In the genomic region with DNA sequence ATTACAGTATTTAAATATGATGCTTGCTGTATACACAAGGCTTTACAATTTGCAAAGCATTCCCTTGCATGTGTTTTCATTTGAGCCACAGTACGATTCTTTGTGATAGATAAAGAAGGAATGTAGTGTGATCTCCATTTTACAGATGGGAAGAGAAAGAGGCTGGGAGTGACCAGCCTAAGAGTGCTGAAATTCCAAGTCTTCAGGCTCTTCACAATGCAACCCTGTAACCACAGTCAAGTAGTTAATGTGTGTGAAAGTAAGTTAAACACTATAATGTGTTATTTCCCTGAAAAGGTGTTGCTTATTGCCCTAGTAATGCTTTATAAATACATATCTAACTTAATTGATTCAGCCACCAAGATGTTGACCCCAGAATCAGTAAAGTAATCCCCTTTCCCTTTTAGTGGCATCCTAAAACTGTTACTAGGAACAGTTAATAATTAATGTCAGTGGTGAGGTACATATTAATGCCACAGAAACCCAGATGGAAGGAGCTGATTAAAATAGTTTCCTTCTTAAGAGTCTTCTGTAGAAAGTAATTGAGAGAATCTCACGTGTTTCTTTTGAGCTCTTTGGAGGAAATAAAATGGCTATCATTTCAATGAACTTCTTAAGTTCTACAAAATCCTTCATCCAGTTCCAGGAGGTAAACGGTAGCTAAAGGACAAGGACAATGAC, we compare ENCODE assay signal across 21 cellular contexts.
DNase-seq lines count a peak whose midpoint lies in the region; ATAC-seq, FAIRE-seq and TF ChIP-seq lines count a peak whose summit lies in the region.
"Had no signal": no experiment of that assay in that cellular context is flagged by ENCODE, and none has a peak within 500 bp of the region (broad histone marks: within the 10 kb centered on the region; RNA-seq: fewer than 3 reads in every experiment).

No MANE protein-coding gene starts in this region.

- TF ChIP-seq EP300 in transverse colon (IDR thresholded peaks at IDR 0.05; ENCODE audit: low read depth): no peak

- FAIRE-seq in GM19239 (lab: Jason Lieb, UNC): peak; percentile 68
- peak; percentile 55 for FAIRE-seq in RCC 7860 (lab: Jason Lieb, UNC)
- FAIRE-seq in GM12891 (lab: Jason Lieb, UNC): no peak
- FAIRE-seq: D721Med, K562 had no signal

- ATAC-seq in left ventricle myocardium superior: no peak
- ATAC-seq: K562, PC-3 had no signal

- no peaks in the 10 kb centered on the region for H3K27me3 ChIP-seq in transverse colon
- H3K27me3 ChIP-seq: SJCRH30 had no signal

- peak; percentile 25 for DNase-seq in ACHN
- DNase-seq in GM19239 (ENCODE audit: insufficient read length, low spot score): peak; percentile 19
- peak; percentile 14 for DNase-seq in RCC 7860 (ENCODE audit: low spot score)
- peak; percentile 52 for DNase-seq in kidney tubule cell (ENCODE audit: low spot score)
- no peak for DNase-seq in GM12891 (ENCODE audit: insufficient read length, low spot score)
- no peak for DNase-seq in NCI-H2081 (lab: John Stamatoyannopoulos, UW)
- DNase-seq in left ventricle myocardium superior: no peak
- DNase-seq in transverse colon: no peak
- DNase-seq: C1 segment of cervical spinal cord, H9, NCI-H1105 treated with DMSO at 0.1 percent for 48 hours, NCI-H1694, NCI-H2107, NCI-H2227 treated with DMSO at 0.1 percent for 48 hours, NCI-H510A treated with DMSO at 0.1 percent for 48 hours, NCI-H774, PC-3, SJCRH30, SW 1271 had no signal

- in situ Hi-C loops in ACHN (cut with HindIII; ENCODE audit: low pct_ligation_motif_present, low pct_unique_long_range_greater_than_20kb, low sequenced_read_pairs): no loop called here
- in situ Hi-C loops in transverse colon (cut with MboI; ENCODE audit: low pct_ligation_motif_present in 1 of 4, low pct_unique_long_range_greater_than_20kb in 1 of 4, low sequenced_read_pairs in 3 of 4): no loop called here

- TF ChIP-seq POLR2A in GM12891 (IDR thresholded peaks at IDR 0.05; ENCODE audit: low read depth, low read length): no peak
- no peak for TF ChIP-seq POLR2A in transverse colon (IDR thresholded peaks at IDR 0.05)

- intact Hi-C loops in left ventricle myocardium superior (cut with micrococcal nuclease): no loop called here
- intact Hi-C loops in transverse colon (cut with DNase I; ENCODE audit: low total_unique reads): no loop called here

- no peaks in the 10 kb centered on the region for H3K36me3 ChIP-seq in transverse colon
- H3K36me3 ChIP-seq: SJCRH30 had no signal

- no peak for TF ChIP-seq CTCF in transverse colon (IDR thresholded peaks at IDR 0.05)

- H3K4me1 ChIP-seq in transverse colon: no peaks in the 10 kb centered on the region
- H3K4me1 ChIP-seq: SJCRH30 had no signal

- WGBS in transverse colon (ENCODE audit: low coverage in 1 of 2), 2 donors: 60 to 73% methylated on average over 3 of the region's 3 CpGs

- H3K4me3 ChIP-seq in transverse colon: no peak overlapping the region
- H3K4me3 ChIP-seq: K562, SJCRH30 had no signal

- H3K9me3 ChIP-seq in transverse colon: no peaks in the 10 kb centered on the region
- H3K9me3 ChIP-seq: SJCRH30 had no signal

- no peak overlapping the region for H3K27ac ChIP-seq in transverse colon
- H3K27ac ChIP-seq: SJCRH30 had no signal

TF ChIP-seq in GM12891, 5 proteins besides CTCF, POLR2A, EP300 and RAD21:
- no peak for TF ChIP-seq POLR2AphosphoS5 (IDR thresholded peaks at IDR 0.05; ENCODE audit: low read depth, low read length)
- TF ChIP-seq PAX5 (IDR thresholded peaks at IDR 0.05; ENCODE audit: insufficient read depth, low read length, severe bottlenecking): no peak
- TF ChIP-seq POU2F2 (IDR thresholded peaks at IDR 0.05; ENCODE audit: low read depth, low read length): no peak

Comparison
In these comparisons a context has a peak if more than half of its experiments do, and no peak if none do; other contexts are left out.
1. DNase-seq: peak in ACHN (single experiment), GM19239 (single experiment), RCC 7860 (single experiment) and kidney tubule cell (single experiment); none in GM12891 (single experiment), NCI-H2081 (0 of 2), left ventricle myocardium superior (single experiment) and transverse colon (single experiment).